Comparison of ENCODE assay signal across 15 cellular contexts in genomic region chr20:3778976-3779375, GRCh38. TPM values are rescaled to one million over a fixed set of nuclear protein-coding genes. Genes with fewer than 3 reads are reported as not detected.
DNase-seq lines count a peak whose midpoint lies in the region; ATAC-seq and TF ChIP-seq lines count a peak whose summit lies in the region.
"Had no signal": no experiment of that assay in that cellular context is flagged by ENCODE, and none has a peak within 500 bp of the region (broad histone marks: within the 10 kb centered on the region; RNA-seq: fewer than 3 reads in every experiment).

No MANE protein-coding gene starts in this region.

- TF ChIP-seq CTCF in GM13977 (IDR thresholded peaks at IDR 0.05; ENCODE audit: extremely low read depth, insufficient read depth, missing control alignments): no peak

- ATAC-seq in GM18867 (IDR thresholded peaks at IDR 0.05; ENCODE audit: unreplicated experiment): no peak
- ATAC-seq: HCT116, left ventricle myocardium superior had no signal

- DNase-seq in H7 (no peak), caudate nucleus (lab: John Stamatoyannopoulos, UW) (peak in 30 of 61 donors; percentile 14 to 76 (median 40)), occipital lobe (lab: John Stamatoyannopoulos, UW) (peak; percentile 51), GM13977 (ENCODE audit: low spot score) (no peak)
- DNase-seq: Caco-2; cerebellar nuclear complex; left ventricle myocardium superior; MM.1S; NCI-H2171; NK-92 treated with Interleukin-12 subunit alpha and Interleukin-12 subunit beta, amount 100 ng/mL, for 24 hours; SIG-M5 had no signal

- peak overlapping the region; percentile 62 for H3K27ac ChIP-seq in caudate nucleus (ENCODE audit: low read depth, low read length)
- H3K27ac ChIP-seq: thoracic aorta had no signal

- peak overlapping the region; percentile 57; the same call in 1 of the 2 replicates for H3K4me3 ChIP-seq in H7 (ENCODE audit: insufficient read depth, low read depth, low read length)

- peaks cover 45% of the 10 kb centered on the region for H3K27me3 ChIP-seq in H7 (ENCODE audit: control insufficient read depth, insufficient read depth, low read length)

- H3K36me3 ChIP-seq in H7 (replicated peaks; ENCODE audit: control insufficient read depth, insufficient read depth, low read length): no peaks in the 10 kb centered on the region
- H3K36me3 ChIP-seq: thoracic aorta had no signal

- in situ Hi-C loops in GM13977 (cut with MboI; ENCODE audit: low pct_unique_long_range_greater_than_20kb, low sequenced_read_pairs, unreplicated experiment): no loop called here

RNA-seq across cellular contexts. Expression of gene SPEF1, which starts 2.3 kb away (rescaled TPM):
- total RNA-seq in H7 (2014; rRNA removed; shearing (Covaris generic)): 0.11 and 0.94 TPM in 2 replicates
- total RNA-seq in occipital lobe: 0.16 TPM
- total RNA-seq: Caco-2, esophagus mucosa, left ventricle myocardium superior had no signal

RNA-seq across cellular contexts. Expression of gene CENPB, which starts 7.6 kb away (rescaled TPM):
- total RNA-seq in H7 (2014; rRNA removed; shearing (Covaris generic)): 57.7 and 74.5 TPM in 2 replicates
- 55.4 TPM for total RNA-seq in occipital lobe

RNA-seq across cellular contexts. Expression of gene ADISSP, which starts 11.4 kb away (rescaled TPM):
- 90.8 and 107 TPM in 2 replicates for total RNA-seq in H7 (2014; rRNA removed; shearing (Covaris generic))
- total RNA-seq in occipital lobe: 18.9 TPM

RNA-seq across cellular contexts. Expression of gene CDC25B, which starts 17.1 kb away (rescaled TPM):
- total RNA-seq in H7 (2014; rRNA removed; shearing (Covaris generic)): 30.7 and 32.6 TPM in 2 replicates
- 4.5 TPM for total RNA-seq in occipital lobe

RNA-seq across cellular contexts. Expression of gene AP5S1, which starts 41.4 kb away (rescaled TPM):
- 3.1 and 4.4 TPM in 2 replicates for total RNA-seq in H7 (2014; rRNA removed; shearing (Covaris generic))
- 5.5 TPM for total RNA-seq in occipital lobe
